In the genomic region with DNA sequence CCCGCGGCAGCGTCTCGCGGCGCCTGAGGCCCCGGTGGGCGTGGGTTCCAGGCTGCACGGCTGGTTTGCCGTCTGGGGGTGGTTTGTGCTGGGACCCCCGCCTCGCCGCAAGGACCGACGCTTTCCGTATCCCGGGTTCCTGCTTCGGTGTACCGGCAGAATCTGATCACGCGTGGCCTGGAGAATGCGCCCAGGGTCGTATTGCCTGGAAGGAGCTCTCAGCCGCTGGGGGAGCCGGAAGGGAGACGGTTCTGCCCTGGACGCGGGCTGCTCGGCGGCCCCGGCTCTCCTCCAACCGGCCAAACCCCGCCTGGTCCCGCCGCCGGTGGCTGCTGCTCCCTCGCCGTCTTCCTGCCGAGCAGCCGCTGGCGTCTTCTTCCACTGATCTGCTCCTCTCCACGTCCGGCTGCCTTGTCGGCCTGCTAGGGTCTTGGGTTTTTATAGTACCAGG, we compare ENCODE assay signal across 8 cellular contexts. TPM values are rescaled to one million over a fixed set of nuclear protein-coding genes. Genes with fewer than 3 reads are reported as not detected.
A peak's percentile ranks its signal among the peaks of the same experiment; 100 is the strongest.
DNase-seq lines count a peak whose midpoint lies in the region; ATAC-seq and TF ChIP-seq lines count a peak whose summit lies in the region.

No MANE protein-coding gene starts in this region.

- 9% methylated on average over 17 of the region's 44 CpGs for WGBS in mammary epithelial cell (ENCODE audit: low coverage, missing lambda C conversion rate)
- 0% methylated on average over 1 of the region's 44 CpGs for WGBS in right lobe of liver (ENCODE audit: insufficient coverage, low coverage, low lambda C conversion rate, missing lambda C conversion rate)
- WGBS in upper lobe of left lung, 2 donors = 0 to 2% methylated on average over 2 to 40 of the region's 44 CpGs

- H3K27me3 ChIP-seq in mammary epithelial cell (ENCODE audit: insufficient read depth, low read length) (no peaks in the 10 kb centered on the region), right lobe of liver (no peaks in the 10 kb centered on the region), upper lobe of left lung (peaks cover 0 to 11% (median 3%) of the 10 kb centered on the region in 4 donors)

- H3K9ac ChIP-seq in mammary epithelial cell (ENCODE audit: insufficient read depth, low read length) = no peak overlapping the region

- H3K4me1 ChIP-seq in mammary epithelial cell (ENCODE audit: insufficient read depth, low read length) = peaks cover 8% of the 10 kb centered on the region
- peaks cover 0 to 22% (median 4%) of the 10 kb centered on the region in 4 donors for H3K4me1 ChIP-seq in right lobe of liver
- peaks cover 15 to 26% (median 20%) of the 10 kb centered on the region in 4 donors for H3K4me1 ChIP-seq in upper lobe of left lung

- no TSS peak for BruUV-seq in mammary epithelial cell (replicated peaks; lab: Mats Ljungman, UMichigan)

- dilution Hi-C loops in mammary epithelial cell (cut with HindIII; ENCODE audit: low sequenced_read_pairs) = no loop called here

- TF ChIP-seq POLR2A in right lobe of liver (IDR thresholded peaks at IDR 0.05) (no peak), upper lobe of left lung (IDR thresholded peaks at IDR 0.05) (no peak)

- no peaks in the 10 kb centered on the region for H3K9me3 Mint-ChIP-seq in activated naive CD4-positive, alpha-beta T cell treated with anti-CD3 and anti-CD28 coated beads for 36 hours
- no peaks in the 10 kb centered on the region for H3K9me3 Mint-ChIP-seq in progenitor cell of endocrine pancreas (ENCODE audit: low read depth)

- no peak for DNase-seq in activated naive CD4-positive, alpha-beta T cell treated with anti-CD3 and anti-CD28 coated beads for 36 hours
- DNase-seq in activated naive CD4-positive, alpha-beta T cell treated with Interleukin-2 at 50 U/mL for 16 hours = no peak
- DNase-seq in mammary epithelial cell (no peak), right lobe of liver (peak in 2 of 3 donors; percentile 39 to 49), upper lobe of left lung (peak in 1 of 2 donors; percentile 84), progenitor cell of endocrine pancreas (ENCODE audit: low spot score, unreplicated experiment) (no peak), medulla oblongata (ENCODE audit: extremely low spot score) (no peak)

- H3K27ac Mint-ChIP-seq in activated naive CD4-positive, alpha-beta T cell treated with anti-CD3 and anti-CD28 coated beads for 36 hours = no peak overlapping the region
- H3K27ac Mint-ChIP-seq in progenitor cell of endocrine pancreas = no peak overlapping the region

- H3K9me3 ChIP-seq in mammary epithelial cell (replicated peaks; ENCODE audit: insufficient read depth, low read length) = no peaks in the 10 kb centered on the region
- no peaks in the 10 kb centered on the region for H3K9me3 ChIP-seq in right lobe of liver
- peaks cover 0 to 1% (median 0%) of the 10 kb centered on the region in 4 donors for H3K9me3 ChIP-seq in upper lobe of left lung

- peak overlapping the region; percentile 75 for H3K4me2 ChIP-seq in mammary epithelial cell (ENCODE audit: insufficient read depth, low read depth, low read length)

- H3K36me3 Mint-ChIP-seq in activated naive CD4-positive, alpha-beta T cell treated with anti-CD3 and anti-CD28 coated beads for 36 hours (ENCODE audit: low read depth) = no peaks in the 10 kb centered on the region
- peaks cover 4% of the 10 kb centered on the region for H3K36me3 Mint-ChIP-seq in progenitor cell of endocrine pancreas (ENCODE audit: insufficient read depth)

- TF ChIP-seq CTCF in mammary epithelial cell (conservative IDR thresholded peaks at IDR 0.05 in 1 of 2, IDR thresholded peaks at IDR 0.05 in 1 of 2; ENCODE audit: extremely low read depth in 1 of 2, insufficient read depth in 1 of 2, low read depth in 1 of 2, low read length in 2 of 2) (peak in 1 of 2 donors; percentile 12), right lobe of liver (IDR thresholded peaks at IDR 0.05) (no peak), upper lobe of left lung (IDR thresholded peaks at IDR 0.05) (no peak), progenitor cell of endocrine pancreas (IDR thresholded peaks at IDR 0.05; ENCODE audit: unreplicated experiment) (no peak)

- peak overlapping the region; percentile 63 for H3K4me3 Mint-ChIP-seq in activated naive CD4-positive, alpha-beta T cell treated with anti-CD3 and anti-CD28 coated beads for 36 hours
- no peak overlapping the region for H3K4me3 Mint-ChIP-seq in progenitor cell of endocrine pancreas (ENCODE audit: low read depth)

- H4K20me1 ChIP-seq in mammary epithelial cell (ENCODE audit: insufficient read depth, low read length) = no peaks in the 10 kb centered on the region

- H2AFZ ChIP-seq in mammary epithelial cell (ENCODE audit: low read depth, low read length) = peak overlapping the region; percentile 62

- H3K4me1 Mint-ChIP-seq in activated naive CD4-positive, alpha-beta T cell treated with anti-CD3 and anti-CD28 coated beads for 36 hours (ENCODE audit: low read depth) = peaks cover 17% of the 10 kb centered on the region
- no peaks in the 10 kb centered on the region for H3K4me1 Mint-ChIP-seq in progenitor cell of endocrine pancreas (ENCODE audit: low read depth)

- H3K36me3 ChIP-seq in mammary epithelial cell (ENCODE audit: insufficient read depth, low read length) = no peaks in the 10 kb centered on the region
- H3K36me3 ChIP-seq in right lobe of liver = no peaks in the 10 kb centered on the region
- H3K36me3 ChIP-seq in upper lobe of left lung = no peaks in the 10 kb centered on the region

- H3K79me2 ChIP-seq in mammary epithelial cell (ENCODE audit: insufficient read depth, low read length) = no peaks in the 10 kb centered on the region

- in situ Hi-C loops in mammary epithelial cell (cut with MboI; ENCODE audit: low sequenced_read_pairs in 2 of 2) = no loop called here

- TF ChIP-seq EP300 in upper lobe of left lung (IDR thresholded peaks at IDR 0.05) = no peak

- H3K4me3 ChIP-seq in mammary epithelial cell (replicated peaks in 1 of 3; ENCODE audit: insufficient read depth in 1 of 3, low read depth in 2 of 3, low read length in 3 of 3) (peak overlapping the region in 1 of 3 experiments; percentile 24), right lobe of liver (peak overlapping the region; percentile 46 to 58 (median 48)), upper lobe of left lung (peak overlapping the region in 3 of 4 donors; percentile 43 to 49 (median 47))

- intact Hi-C loops in activated naive CD4-positive, alpha-beta T cell treated with anti-CD3 and anti-CD28 coated beads for 36 hours (cut with micrococcal nuclease) = no loop called here
- intact Hi-C loops in mammary epithelial cell (cut with micrococcal nuclease) = no loop called here
- intact Hi-C loops in right lobe of liver (cut with DNase I) = no loop called here

- H3K27ac ChIP-seq in mammary epithelial cell (ENCODE audit: insufficient read depth, low read depth, low read length) (no peak overlapping the region), right lobe of liver (peak overlapping the region; percentile 8 to 54 (median 50)), upper lobe of left lung (peak overlapping the region in 3 of 4 donors; percentile 43 to 65 (median 64))

- ATAC-seq in right lobe of liver = peak; percentile 6 to 35 (median 17)
- peak in 1 of 2 donors; percentile 70 for ATAC-seq in upper lobe of left lung (ENCODE audit: low FRiP score in 2 of 2)
- ATAC-seq in GM21529 (IDR thresholded peaks at IDR 0.05; ENCODE audit: unreplicated experiment) = no peak

- H3K27me3 Mint-ChIP-seq in activated naive CD4-positive, alpha-beta T cell treated with anti-CD3 and anti-CD28 coated beads for 36 hours (ENCODE audit: low read depth) = peaks cover 11% of the 10 kb centered on the region
- peaks cover 27% of the 10 kb centered on the region for H3K27me3 Mint-ChIP-seq in progenitor cell of endocrine pancreas

- CTCF ChIA-PET in activated naive CD4-positive, alpha-beta T cell treated with anti-CD3 and anti-CD28 coated beads for 36 hours (lab: Charles Lee) = no interaction called here
- CTCF ChIA-PET in mammary epithelial cell (lab: Charles Lee; ENCODE audit: low non-redundant PET) = no interaction called here

RNA-seq across cellular contexts. Expression of a gene that starts 39.8 kb away (rescaled TPM):
- 1 to 10 TPM; 3.5 to 3.6 TPM for total RNA-seq in activated naive CD4-positive, alpha-beta T cell treated with anti-CD3 and anti-CD28 coated beads for 36 hours
- total RNA-seq in mammary epithelial cell = 10 to 100 TPM in 1 of 2 donors, 1 to 10 TPM in 1; 8.5 to 10.2 TPM
- 4.3 TPM for polyA plus RNA-seq in mammary epithelial cell
- polyA minus RNA-seq in mammary epithelial cell = 6.8 TPM
- 10 to 100 TPM in 1 of 6 experiments, 1 to 10 TPM in 5; 2.3 to 11.2 (median 3.1) TPM for total RNA-seq in right lobe of liver
- total RNA-seq in upper lobe of left lung = 10 to 100 TPM; 12.3 to 50.1 (median 17.7) TPM
- 10.5 and 11.2 TPM in 2 replicates for total RNA-seq in progenitor cell of endocrine pancreas

RNA-seq across cellular contexts. Expression of a gene that starts 57.0 kb away (rescaled TPM):
- under 1 TPM; 0.31 to 0.64 TPM for total RNA-seq in activated naive CD4-positive, alpha-beta T cell treated with anti-CD3 and anti-CD28 coated beads for 36 hours
- under 1 TPM in 1 of 2 donors, not detected in 1; 0.45 TPM for total RNA-seq in mammary epithelial cell
- polyA plus RNA-seq in mammary epithelial cell = not detected
- not detected for polyA minus RNA-seq in mammary epithelial cell
- total RNA-seq in right lobe of liver = 10 to 100 TPM in 2 of 6 experiments, 1 to 10 TPM in 1, under 1 TPM in 1, not detected in 2; 0.19 to 19.3 (median 6.8) TPM
- 100 to 1,000 TPM in 4 of 6 donors, 10 to 100 TPM in 2; 71.0 to 320 (median 174) TPM for total RNA-seq in upper lobe of left lung
- total RNA-seq in progenitor cell of endocrine pancreas = 6.9 and 10.3 TPM in 2 replicates

Comparison
In these comparisons a context has a peak if more than half of its experiments do, and no peak if none do; other contexts are left out.
1. DNase-seq: peak in right lobe of liver (2 of 3); none in activated naive CD4-positive, alpha-beta T cell treated with anti-CD3 and anti-CD28 coated beads for 36 hours (single experiment), activated naive CD4-positive, alpha-beta T cell treated with Interleukin-2 at 50 U/mL for 16 hours (single experiment), mammary epithelial cell (single experiment), progenitor cell of endocrine pancreas (single experiment) and medulla oblongata (single experiment).